In the genomic region with DNA sequence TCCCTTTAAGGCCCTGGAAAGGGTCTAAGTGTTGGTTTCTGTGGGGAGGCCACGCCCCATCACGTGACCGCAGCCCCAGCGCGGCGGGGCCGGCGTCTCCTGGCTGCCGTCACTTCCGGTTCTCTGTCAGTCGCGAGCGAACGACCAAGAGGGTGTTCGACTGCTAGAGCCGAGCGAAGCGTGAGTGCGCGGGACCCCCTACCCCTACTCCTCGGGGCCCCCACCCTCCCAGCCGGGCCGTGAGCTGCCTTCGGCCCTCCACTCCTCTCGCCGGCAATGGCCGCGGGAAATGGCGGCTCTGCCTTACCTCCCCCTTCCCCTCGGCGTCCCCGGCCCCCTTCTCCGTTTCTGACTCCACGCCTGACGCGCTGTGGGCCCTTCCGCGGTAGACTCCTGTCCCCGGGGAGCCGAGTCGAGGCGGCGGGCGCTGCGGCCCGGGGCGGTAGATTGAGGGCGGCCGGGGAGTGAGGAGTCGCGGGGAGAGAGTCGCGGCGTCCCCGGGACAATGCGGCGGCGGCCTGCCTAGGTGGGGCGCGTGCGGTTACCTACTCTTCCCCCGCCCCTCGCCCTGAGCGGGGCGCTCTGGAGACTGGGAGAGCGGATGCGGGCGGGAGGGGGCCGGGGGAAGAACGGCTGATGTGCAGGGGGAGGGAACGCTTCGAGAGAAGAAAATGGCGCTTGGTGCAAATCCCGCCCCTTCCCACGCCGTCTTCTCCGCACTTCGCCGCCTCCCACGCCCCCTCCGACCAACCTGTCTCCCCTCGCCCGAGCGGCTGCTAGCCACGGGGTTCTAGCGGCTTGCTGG, we compare ENCODE assay signal across 1 cellular context.
TF ChIP-seq lines count a peak whose summit lies in the region.

A gene (plus strand): TSS at position 112 of the 805 bp plus-strand sequence. CDS start 2,956 bp downstream, outside the sequence.

TF ChIP-seq in K562, 482 proteins besides CTCF, POLR2A, EP300 and RAD21 (continued from another document and continues in another):
- TF ChIP-seq, protein P1, sequence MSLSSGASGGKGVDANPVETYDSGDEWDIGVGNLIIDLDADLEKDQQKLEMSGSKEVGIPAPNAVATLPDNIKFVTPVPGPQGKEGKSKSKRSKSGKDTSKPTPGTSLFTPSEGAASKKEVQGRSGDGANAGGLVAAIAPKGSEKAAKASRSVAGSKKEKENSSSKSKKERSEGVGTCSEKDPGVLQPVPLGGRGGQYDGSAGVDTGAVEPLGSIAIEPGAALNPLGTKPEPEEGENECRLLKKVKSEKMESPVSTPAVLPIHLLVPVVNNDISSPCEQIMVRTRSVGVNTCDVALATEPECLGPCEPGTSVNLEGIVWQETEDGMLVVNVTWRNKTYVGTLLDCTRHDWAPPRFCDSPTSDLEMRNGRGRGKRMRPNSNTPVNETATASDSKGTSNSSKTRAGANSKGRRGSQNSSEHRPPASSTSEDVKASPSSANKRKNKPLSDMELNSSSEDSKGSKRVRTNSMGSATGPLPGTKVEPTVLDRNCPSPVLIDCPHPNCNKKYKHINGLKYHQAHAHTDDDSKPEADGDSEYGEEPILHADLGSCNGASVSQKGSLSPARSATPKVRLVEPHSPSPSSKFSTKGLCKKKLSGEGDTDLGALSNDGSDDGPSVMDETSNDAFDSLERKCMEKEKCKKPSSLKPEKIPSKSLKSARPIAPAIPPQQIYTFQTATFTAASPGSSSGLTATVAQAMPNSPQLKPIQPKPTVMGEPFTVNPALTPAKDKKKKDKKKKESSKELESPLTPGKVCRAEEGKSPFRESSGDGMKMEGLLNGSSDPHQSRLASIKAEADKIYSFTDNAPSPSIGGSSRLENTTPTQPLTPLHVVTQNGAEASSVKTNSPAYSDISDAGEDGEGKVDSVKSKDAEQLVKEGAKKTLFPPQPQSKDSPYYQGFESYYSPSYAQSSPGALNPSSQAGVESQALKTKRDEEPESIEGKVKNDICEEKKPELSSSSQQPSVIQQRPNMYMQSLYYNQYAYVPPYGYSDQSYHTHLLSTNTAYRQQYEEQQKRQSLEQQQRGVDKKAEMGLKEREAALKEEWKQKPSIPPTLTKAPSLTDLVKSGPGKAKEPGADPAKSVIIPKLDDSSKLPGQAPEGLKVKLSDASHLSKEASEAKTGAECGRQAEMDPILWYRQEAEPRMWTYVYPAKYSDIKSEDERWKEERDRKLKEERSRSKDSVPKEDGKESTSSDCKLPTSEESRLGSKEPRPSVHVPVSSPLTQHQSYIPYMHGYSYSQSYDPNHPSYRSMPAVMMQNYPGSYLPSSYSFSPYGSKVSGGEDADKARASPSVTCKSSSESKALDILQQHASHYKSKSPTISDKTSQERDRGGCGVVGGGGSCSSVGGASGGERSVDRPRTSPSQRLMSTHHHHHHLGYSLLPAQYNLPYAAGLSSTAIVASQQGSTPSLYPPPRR (CRISPR knock-in tag; IDR thresholded peaks at IDR 0.05; ENCODE audit: borderline replicate concordance), result peak; percentile 49; the same call in 1 of the 2 replicates
- TF ChIP-seq KAT7 (CRISPR knock-in tag; IDR thresholded peaks at IDR 0.05; ENCODE audit: borderline replicate concordance) (peak; percentile 83; the same call in 1 of the 2 replicates), RNF2 (IDR thresholded peaks at IDR 0.05) (peak; percentile 2; the same call in 1 of the 2 replicates), BCL6 (CRISPR knock-in tag; IDR thresholded peaks at IDR 0.05) (no peak), NR2C2 (CRISPR knock-in tag; IDR thresholded peaks at IDR 0.05) (peak; percentile 48; the same call in 1 of the 2 replicates), NR2C2 (tag; IDR thresholded peaks at IDR 0.05) (peak; percentile 72), EGR1 (conservative IDR thresholded peaks at IDR 0.05) (peak; percentile 82), PHF21A (IDR thresholded peaks at IDR 0.05; ENCODE audit: borderline replicate concordance, low read depth) (0 out of 2 replicates have a peak, but pooled peaks have one; percentile 6), MEIS2 (IDR thresholded peaks at IDR 0.05; ENCODE audit: partially characterized antibody) (no peak), ZNF76 (CRISPR knock-in tag; IDR thresholded peaks at IDR 0.05; ENCODE audit: borderline replicate concordance) (0 out of 2 replicates have a peak, but pooled peaks have one; percentile 10), PHB (CRISPR knock-in tag; IDR thresholded peaks at IDR 0.05) (no peak), ASH1L (IDR thresholded peaks at IDR 0.05; ENCODE audit: borderline replicate concordance, low read depth, partially characterized antibody) (no peak), MCM5 (IDR thresholded peaks at IDR 0.05; ENCODE audit: low read depth) (no peak), POLR2AphosphoS5 (IDR thresholded peaks at IDR 0.05; ENCODE audit: control insufficient read depth, insufficient read depth, low read depth, low read length) (peak; percentile 89), SMARCA5 (IDR thresholded peaks at IDR 0.05) (no peak)
- TF ChIP-seq, protein P2, sequence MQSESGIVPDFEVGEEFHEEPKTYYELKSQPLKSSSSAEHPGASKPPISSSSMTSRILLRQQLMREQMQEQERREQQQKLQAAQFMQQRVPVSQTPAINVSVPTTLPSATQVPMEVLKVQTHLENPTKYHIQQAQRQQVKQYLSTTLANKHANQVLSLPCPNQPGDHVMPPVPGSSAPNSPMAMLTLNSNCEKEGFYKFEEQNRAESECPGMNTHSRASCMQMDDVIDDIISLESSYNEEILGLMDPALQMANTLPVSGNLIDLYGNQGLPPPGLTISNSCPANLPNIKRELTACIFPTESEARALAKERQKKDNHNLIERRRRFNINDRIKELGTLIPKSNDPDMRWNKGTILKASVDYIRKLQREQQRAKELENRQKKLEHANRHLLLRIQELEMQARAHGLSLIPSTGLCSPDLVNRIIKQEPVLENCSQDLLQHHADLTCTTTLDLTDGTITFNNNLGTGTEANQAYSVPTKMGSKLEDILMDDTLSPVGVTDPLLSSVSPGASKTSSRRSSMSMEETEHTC (IDR thresholded peaks at IDR 0.05), result peak; percentile 66; the same call in 1 of the 2 replicates
- TF ChIP-seq, protein P3, sequence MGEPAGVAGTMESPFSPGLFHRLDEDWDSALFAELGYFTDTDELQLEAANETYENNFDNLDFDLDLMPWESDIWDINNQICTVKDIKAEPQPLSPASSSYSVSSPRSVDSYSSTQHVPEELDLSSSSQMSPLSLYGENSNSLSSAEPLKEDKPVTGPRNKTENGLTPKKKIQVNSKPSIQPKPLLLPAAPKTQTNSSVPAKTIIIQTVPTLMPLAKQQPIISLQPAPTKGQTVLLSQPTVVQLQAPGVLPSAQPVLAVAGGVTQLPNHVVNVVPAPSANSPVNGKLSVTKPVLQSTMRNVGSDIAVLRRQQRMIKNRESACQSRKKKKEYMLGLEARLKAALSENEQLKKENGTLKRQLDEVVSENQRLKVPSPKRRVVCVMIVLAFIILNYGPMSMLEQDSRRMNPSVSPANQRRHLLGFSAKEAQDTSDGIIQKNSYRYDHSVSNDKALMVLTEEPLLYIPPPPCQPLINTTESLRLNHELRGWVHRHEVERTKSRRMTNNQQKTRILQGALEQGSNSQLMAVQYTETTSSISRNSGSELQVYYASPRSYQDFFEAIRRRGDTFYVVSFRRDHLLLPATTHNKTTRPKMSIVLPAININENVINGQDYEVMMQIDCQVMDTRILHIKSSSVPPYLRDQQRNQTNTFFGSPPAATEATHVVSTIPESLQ (CRISPR knock-in tag; IDR thresholded peaks at IDR 0.05), result peak; percentile 71; the same call in 1 of the 2 replicates
- TF ChIP-seq, protein P4, sequence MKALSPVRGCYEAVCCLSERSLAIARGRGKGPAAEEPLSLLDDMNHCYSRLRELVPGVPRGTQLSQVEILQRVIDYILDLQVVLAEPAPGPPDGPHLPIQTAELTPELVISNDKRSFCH (CRISPR knock-in tag; IDR thresholded peaks at IDR 0.05), result no peak
- TF ChIP-seq, protein P4 (tag; IDR thresholded peaks at IDR 0.05), result peak; percentile 54; the same call in 1 of the 2 replicates
- TF ChIP-seq, protein P5, sequence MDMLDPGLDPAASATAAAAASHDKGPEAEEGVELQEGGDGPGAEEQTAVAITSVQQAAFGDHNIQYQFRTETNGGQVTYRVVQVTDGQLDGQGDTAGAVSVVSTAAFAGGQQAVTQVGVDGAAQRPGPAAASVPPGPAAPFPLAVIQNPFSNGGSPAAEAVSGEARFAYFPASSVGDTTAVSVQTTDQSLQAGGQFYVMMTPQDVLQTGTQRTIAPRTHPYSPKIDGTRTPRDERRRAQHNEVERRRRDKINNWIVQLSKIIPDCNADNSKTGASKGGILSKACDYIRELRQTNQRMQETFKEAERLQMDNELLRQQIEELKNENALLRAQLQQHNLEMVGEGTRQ (CRISPR knock-in tag; IDR thresholded peaks at IDR 0.05), result peak; percentile 99
- TF ChIP-seq, protein P6, sequence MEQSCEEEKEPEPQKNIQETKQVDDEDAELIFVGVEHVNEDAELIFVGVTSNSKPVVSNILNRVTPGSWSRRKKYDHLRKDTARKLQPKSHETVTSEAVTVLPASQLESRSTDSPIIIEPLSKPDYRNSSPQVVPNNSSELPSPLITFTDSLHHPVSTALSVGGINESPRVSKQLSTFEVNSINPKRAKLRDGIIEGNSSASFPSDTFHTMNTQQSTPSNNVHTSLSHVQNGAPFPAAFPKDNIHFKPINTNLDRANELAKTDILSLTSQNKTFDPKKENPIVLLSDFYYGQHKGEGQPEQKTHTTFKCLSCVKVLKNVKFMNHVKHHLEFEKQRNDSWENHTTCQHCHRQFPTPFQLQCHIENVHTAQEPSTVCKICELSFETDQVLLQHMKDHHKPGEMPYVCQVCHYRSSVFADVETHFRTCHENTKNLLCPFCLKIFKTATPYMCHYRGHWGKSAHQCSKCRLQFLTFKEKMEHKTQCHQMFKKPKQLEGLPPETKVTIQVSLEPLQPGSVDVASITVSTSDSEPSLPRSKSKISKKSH (CRISPR knock-in tag; IDR thresholded peaks at IDR 0.05), result no peak
- TF ChIP-seq, protein P7, sequence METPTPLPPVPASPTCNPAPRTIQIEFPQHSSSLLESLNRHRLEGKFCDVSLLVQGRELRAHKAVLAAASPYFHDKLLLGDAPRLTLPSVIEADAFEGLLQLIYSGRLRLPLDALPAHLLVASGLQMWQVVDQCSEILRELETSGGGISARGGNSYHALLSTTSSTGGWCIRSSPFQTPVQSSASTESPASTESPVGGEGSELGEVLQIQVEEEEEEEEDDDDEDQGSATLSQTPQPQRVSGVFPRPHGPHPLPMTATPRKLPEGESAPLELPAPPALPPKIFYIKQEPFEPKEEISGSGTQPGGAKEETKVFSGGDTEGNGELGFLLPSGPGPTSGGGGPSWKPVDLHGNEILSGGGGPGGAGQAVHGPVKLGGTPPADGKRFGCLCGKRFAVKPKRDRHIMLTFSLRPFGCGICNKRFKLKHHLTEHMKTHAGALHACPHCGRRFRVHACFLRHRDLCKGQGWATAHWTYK (CRISPR knock-in tag; IDR thresholded peaks at IDR 0.05), result no peak
- TF ChIP-seq, protein P8, sequence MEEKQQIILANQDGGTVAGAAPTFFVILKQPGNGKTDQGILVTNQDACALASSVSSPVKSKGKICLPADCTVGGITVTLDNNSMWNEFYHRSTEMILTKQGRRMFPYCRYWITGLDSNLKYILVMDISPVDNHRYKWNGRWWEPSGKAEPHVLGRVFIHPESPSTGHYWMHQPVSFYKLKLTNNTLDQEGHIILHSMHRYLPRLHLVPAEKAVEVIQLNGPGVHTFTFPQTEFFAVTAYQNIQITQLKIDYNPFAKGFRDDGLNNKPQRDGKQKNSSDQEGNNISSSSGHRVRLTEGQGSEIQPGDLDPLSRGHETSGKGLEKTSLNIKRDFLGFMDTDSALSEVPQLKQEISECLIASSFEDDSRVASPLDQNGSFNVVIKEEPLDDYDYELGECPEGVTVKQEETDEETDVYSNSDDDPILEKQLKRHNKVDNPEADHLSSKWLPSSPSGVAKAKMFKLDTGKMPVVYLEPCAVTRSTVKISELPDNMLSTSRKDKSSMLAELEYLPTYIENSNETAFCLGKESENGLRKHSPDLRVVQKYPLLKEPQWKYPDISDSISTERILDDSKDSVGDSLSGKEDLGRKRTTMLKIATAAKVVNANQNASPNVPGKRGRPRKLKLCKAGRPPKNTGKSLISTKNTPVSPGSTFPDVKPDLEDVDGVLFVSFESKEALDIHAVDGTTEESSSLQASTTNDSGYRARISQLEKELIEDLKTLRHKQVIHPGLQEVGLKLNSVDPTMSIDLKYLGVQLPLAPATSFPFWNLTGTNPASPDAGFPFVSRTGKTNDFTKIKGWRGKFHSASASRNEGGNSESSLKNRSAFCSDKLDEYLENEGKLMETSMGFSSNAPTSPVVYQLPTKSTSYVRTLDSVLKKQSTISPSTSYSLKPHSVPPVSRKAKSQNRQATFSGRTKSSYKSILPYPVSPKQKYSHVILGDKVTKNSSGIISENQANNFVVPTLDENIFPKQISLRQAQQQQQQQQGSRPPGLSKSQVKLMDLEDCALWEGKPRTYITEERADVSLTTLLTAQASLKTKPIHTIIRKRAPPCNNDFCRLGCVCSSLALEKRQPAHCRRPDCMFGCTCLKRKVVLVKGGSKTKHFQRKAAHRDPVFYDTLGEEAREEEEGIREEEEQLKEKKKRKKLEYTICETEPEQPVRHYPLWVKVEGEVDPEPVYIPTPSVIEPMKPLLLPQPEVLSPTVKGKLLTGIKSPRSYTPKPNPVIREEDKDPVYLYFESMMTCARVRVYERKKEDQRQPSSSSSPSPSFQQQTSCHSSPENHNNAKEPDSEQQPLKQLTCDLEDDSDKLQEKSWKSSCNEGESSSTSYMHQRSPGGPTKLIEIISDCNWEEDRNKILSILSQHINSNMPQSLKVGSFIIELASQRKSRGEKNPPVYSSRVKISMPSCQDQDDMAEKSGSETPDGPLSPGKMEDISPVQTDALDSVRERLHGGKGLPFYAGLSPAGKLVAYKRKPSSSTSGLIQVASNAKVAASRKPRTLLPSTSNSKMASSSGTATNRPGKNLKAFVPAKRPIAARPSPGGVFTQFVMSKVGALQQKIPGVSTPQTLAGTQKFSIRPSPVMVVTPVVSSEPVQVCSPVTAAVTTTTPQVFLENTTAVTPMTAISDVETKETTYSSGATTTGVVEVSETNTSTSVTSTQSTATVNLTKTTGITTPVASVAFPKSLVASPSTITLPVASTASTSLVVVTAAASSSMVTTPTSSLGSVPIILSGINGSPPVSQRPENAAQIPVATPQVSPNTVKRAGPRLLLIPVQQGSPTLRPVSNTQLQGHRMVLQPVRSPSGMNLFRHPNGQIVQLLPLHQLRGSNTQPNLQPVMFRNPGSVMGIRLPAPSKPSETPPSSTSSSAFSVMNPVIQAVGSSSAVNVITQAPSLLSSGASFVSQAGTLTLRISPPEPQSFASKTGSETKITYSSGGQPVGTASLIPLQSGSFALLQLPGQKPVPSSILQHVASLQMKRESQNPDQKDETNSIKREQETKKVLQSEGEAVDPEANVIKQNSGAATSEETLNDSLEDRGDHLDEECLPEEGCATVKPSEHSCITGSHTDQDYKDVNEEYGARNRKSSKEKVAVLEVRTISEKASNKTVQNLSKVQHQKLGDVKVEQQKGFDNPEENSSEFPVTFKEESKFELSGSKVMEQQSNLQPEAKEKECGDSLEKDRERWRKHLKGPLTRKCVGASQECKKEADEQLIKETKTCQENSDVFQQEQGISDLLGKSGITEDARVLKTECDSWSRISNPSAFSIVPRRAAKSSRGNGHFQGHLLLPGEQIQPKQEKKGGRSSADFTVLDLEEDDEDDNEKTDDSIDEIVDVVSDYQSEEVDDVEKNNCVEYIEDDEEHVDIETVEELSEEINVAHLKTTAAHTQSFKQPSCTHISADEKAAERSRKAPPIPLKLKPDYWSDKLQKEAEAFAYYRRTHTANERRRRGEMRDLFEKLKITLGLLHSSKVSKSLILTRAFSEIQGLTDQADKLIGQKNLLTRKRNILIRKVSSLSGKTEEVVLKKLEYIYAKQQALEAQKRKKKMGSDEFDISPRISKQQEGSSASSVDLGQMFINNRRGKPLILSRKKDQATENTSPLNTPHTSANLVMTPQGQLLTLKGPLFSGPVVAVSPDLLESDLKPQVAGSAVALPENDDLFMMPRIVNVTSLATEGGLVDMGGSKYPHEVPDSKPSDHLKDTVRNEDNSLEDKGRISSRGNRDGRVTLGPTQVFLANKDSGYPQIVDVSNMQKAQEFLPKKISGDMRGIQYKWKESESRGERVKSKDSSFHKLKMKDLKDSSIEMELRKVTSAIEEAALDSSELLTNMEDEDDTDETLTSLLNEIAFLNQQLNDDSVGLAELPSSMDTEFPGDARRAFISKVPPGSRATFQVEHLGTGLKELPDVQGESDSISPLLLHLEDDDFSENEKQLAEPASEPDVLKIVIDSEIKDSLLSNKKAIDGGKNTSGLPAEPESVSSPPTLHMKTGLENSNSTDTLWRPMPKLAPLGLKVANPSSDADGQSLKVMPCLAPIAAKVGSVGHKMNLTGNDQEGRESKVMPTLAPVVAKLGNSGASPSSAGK (IDR thresholded peaks at IDR 0.05), result peak; percentile 51
